In the genomic region with DNA sequence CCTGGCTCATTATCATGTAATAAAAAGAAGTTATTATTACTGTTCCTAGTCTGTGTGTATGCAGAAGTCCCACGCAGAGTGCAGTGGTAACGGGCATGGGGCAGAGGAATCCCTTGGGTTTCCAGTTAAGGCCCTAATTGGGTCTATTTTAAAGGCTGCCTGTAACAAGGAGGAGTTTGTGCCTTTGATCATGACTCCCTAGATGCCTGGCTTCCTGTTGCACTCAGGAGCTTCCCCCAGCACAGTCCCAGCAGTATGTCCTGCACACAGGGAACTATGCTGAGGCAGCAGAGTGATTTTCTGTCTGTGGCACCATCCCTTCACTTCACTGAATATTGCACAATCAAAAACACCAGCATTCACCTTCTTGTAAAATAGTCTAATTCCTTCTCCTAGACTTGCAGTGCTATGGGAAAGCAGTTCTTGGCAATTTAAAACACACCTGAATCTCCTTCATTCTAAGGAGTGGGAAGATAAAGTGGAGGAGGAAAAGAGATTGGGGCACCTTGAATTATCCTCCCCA, we compare ENCODE assay signal across 27 cellular contexts. TPM values are rescaled to one million over a fixed set of nuclear protein-coding genes. Genes with fewer than 3 reads are reported as not detected.
"Had no signal": no experiment of that assay in that cellular context is flagged by ENCODE, and none has a peak within 500 bp of the region (broad histone marks: within the 10 kb centered on the region; RNA-seq: fewer than 3 reads in every experiment).

No MANE protein-coding gene starts in this region.

- H3K36me3 ChIP-seq: left lung, lower lobe of right lung, neural progenitor cell, suprapubic skin, tibial artery, upper lobe of right lung had no signal

- H3K36me3 Mint-ChIP-seq: activated naive CD4-positive, alpha-beta T cell treated with anti-CD3 and anti-CD28 coated beads, Interleukin-2, amount 50 U/mL, for 72 hours; immature natural killer cell; naive thymus-derived CD8-positive, alpha-beta T cell; neural progenitor cell had no signal

- H3K9me3 Mint-ChIP-seq: activated B cell treated with CpG ODN at 0.5 μM for 24 hours; dendritic cell treated with granulocyte-macrophage colony-stimulating factor and Interleukin-4, amounts not matched to agents 40 ng/mL and 50 ng/mL, for 4 days; endodermal cell; immature natural killer cell; neural progenitor cell had no signal

- ATAC-seq: activated CD8-positive, alpha-beta T cell treated with anti-CD3 and anti-CD28 coated beads, Interleukin-2, amount 10 ng/mL, durations not matched to agents 7 days and 5 days; activated naive CD4-positive, alpha-beta T cell treated with anti-CD3 and anti-CD28 coated beads, Interleukin-2, amount 50 U/mL, for 72 hours; activated T-cell treated with anti-CD3 and anti-CD28 coated beads, Interleukin-2, amount 50 U/mL, for 72 hours; esophagus mucosa; left lung; lower lobe of right lung; naive thymus-derived CD8-positive, alpha-beta T cell; psoas muscle; upper lobe of right lung had no signal

- H2AFZ ChIP-seq: neural progenitor cell, parathyroid adenoma had no signal

- H3K27me3 Mint-ChIP-seq: activated B cell treated with CpG ODN at 0.5 μM for 24 hours; central memory CD8-positive, alpha-beta T cell; naive thymus-derived CD8-positive, alpha-beta T cell had no signal

- H3K27ac Mint-ChIP-seq: activated B cell treated with CpG ODN at 0.5 μM for 24 hours; activated CD8-positive, alpha-beta T cell treated with anti-CD3 and anti-CD28 coated beads, Interleukin-2, amount 10 ng/mL, durations not matched to agents 7 days and 5 days; activated naive CD4-positive, alpha-beta T cell treated with anti-CD3 and anti-CD28 coated beads, Interleukin-2, amount 50 U/mL, for 72 hours; activated T-cell treated with anti-CD3 and anti-CD28 coated beads, Interleukin-2, amount 50 U/mL, for 72 hours; dendritic cell treated with granulocyte-macrophage colony-stimulating factor and Interleukin-4, amounts not matched to agents 40 ng/mL and 50 ng/mL, for 4 days; endodermal cell; immature natural killer cell; naive thymus-derived CD8-positive, alpha-beta T cell; neural progenitor cell had no signal

- H3K4me3 Mint-ChIP-seq: activated B cell treated with CpG ODN at 0.5 μM for 24 hours; activated CD8-positive, alpha-beta T cell treated with anti-CD3 and anti-CD28 coated beads, Interleukin-2, amount 10 ng/mL, durations not matched to agents 7 days and 5 days; activated T-cell treated with anti-CD3 and anti-CD28 coated beads, Interleukin-2, amount 50 U/mL, for 72 hours; central memory CD8-positive, alpha-beta T cell; dendritic cell treated with granulocyte-macrophage colony-stimulating factor and Interleukin-4, amounts not matched to agents 40 ng/mL and 50 ng/mL, for 4 days; endodermal cell; immature natural killer cell; naive thymus-derived CD8-positive, alpha-beta T cell; neural progenitor cell had no signal

- H3K27me3 ChIP-seq: left lung, neural progenitor cell, suprapubic skin, tibial artery, upper lobe of right lung had no signal

- H3K9ac ChIP-seq: neural progenitor cell, parathyroid adenoma had no signal

- H3K4me1 ChIP-seq: left lung, lower lobe of right lung, neural progenitor cell, parathyroid adenoma, psoas muscle, suprapubic skin, tibial artery, upper lobe of right lung had no signal

- DNase-seq: activated B cell treated with CpG ODN at 0.5 μM for 24 hours; activated CD8-positive, alpha-beta T cell treated with anti-CD3 and anti-CD28 coated beads, Interleukin-2, amount 10 ng/mL, durations not matched to agents 7 days and 5 days; activated naive CD4-positive, alpha-beta T cell; activated T-cell treated with anti-CD3 and anti-CD28 coated beads for 4 hours; activated T-cell treated with anti-CD3 and anti-CD28 coated beads, Interleukin-2, amount 50 U/mL, for 72 hours; endodermal cell; foreskin fibroblast; hippocampal formation; immature natural killer cell; left lung; lower lobe of right lung; mesenchymal stem cell; naive thymus-derived CD8-positive, alpha-beta T cell; occipital lobe; psoas muscle; stimulated activated naive CD4-positive, alpha-beta T cell; T1000; tibial artery; upper lobe of right lung had no signal

- H3K4me2 ChIP-seq: neural progenitor cell had no signal

- H3K4me1 Mint-ChIP-seq: activated B cell treated with CpG ODN at 0.5 μM for 24 hours; central memory CD8-positive, alpha-beta T cell; immature natural killer cell; naive thymus-derived CD8-positive, alpha-beta T cell had no signal

- H3K79me2 ChIP-seq: parathyroid adenoma had no signal

- H3K27ac ChIP-seq: left lung, lower lobe of right lung, neural progenitor cell, parathyroid adenoma, psoas muscle, suprapubic skin, tibial artery, upper lobe of right lung had no signal

- H3K4me3 ChIP-seq: left lung, lower lobe of right lung, neural progenitor cell, psoas muscle, suprapubic skin, tibial artery, upper lobe of right lung had no signal

- H3K9me3 ChIP-seq: left lung, lower lobe of right lung, psoas muscle, suprapubic skin, tibial artery, upper lobe of right lung had no signal

RNA-seq across cellular contexts. Expression of a gene that starts 22.9 kb away (rescaled TPM):
- total RNA-seq: activated B cell treated with CpG ODN at 0.5 μM for 24 hours; activated CD8-positive, alpha-beta T cell treated with anti-CD3 and anti-CD28 coated beads, Interleukin-2, amount 10 ng/mL, durations not matched to agents 7 days and 5 days; activated naive CD4-positive, alpha-beta T cell treated with anti-CD3 and anti-CD28 coated beads, Interleukin-2, amount 50 U/mL, for 72 hours; activated T-cell treated with anti-CD3 and anti-CD28 coated beads, Interleukin-2, amount 50 U/mL, for 72 hours; bronchial epithelial cell; naive thymus-derived CD8-positive, alpha-beta T cell had no signal
- polyA plus RNA-seq: immature natural killer cell; naive thymus-derived CD8-positive, alpha-beta T cell had no signal
